ENCODE assay signal across 1 cellular context in the genomic region with DNA sequence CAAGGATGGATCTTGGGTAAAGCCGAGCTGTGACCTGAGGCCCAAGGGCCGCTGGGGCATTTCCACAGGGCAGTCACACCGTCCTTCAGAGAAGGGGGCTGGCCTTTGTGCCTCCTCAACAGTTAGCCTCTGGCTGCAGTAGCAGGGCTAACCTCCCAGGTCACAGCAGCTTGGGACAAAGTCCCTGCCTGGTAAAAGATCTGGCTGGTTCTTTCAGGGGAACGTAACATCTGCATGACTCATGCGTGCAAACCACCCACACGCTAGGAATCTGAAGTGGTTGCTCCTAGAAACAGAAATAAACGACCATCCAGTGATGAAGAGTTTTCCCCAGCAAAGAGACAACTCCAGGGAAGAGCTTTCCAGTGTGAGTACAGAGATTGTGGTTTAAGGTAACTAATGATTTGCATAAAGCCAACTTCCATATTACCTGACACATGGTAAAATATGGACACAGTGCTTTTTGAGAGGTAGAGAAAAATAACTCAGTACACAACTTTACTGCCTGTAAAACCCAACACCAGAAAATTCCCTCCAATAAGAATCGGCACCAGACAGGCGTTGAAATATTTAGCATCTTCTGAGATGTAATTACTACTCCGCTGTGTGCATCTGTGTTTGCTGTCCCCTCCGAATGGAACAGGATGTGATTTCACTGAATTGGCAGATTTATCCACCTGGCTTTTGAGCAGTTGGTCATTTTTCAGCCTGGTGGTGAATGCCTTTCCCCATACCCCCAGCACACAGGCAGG.
A peak's percentile ranks its signal among the peaks of the same experiment; 100 is the strongest.
TF ChIP-seq lines count a peak whose summit lies in the region.

No MANE protein-coding gene starts in this region.

TF ChIP-seq in HEK293, 187 proteins besides CTCF, POLR2A, EP300 and RAD21 (continued from another document and continues in another):
- TF ChIP-seq, protein P1, sequence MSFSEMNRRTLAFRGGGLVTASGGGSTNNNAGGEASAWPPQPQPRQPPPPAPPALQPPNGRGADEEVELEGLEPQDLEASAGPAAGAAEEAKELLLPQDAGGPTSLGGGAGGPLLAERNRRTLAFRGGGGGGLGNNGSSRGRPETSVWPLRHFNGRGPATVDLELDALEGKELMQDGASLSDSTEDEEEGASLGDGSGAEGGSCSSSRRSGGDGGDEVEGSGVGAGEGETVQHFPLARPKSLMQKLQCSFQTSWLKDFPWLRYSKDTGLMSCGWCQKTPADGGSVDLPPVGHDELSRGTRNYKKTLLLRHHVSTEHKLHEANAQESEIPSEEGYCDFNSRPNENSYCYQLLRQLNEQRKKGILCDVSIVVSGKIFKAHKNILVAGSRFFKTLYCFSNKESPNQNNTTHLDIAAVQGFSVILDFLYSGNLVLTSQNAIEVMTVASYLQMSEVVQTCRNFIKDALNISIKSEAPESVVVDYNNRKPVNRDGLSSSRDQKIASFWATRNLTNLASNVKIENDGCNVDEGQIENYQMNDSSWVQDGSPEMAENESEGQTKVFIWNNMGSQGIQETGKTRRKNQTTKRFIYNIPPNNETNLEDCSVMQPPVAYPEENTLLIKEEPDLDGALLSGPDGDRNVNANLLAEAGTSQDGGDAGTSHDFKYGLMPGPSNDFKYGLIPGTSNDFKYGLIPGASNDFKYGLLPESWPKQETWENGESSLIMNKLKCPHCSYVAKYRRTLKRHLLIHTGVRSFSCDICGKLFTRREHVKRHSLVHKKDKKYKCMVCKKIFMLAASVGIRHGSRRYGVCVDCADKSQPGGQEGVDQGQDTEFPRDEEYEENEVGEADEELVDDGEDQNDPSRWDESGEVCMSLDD (tag by site-specific recombination; IDR thresholded peaks at IDR 0.05): no peak
- TF ChIP-seq, protein P2, sequence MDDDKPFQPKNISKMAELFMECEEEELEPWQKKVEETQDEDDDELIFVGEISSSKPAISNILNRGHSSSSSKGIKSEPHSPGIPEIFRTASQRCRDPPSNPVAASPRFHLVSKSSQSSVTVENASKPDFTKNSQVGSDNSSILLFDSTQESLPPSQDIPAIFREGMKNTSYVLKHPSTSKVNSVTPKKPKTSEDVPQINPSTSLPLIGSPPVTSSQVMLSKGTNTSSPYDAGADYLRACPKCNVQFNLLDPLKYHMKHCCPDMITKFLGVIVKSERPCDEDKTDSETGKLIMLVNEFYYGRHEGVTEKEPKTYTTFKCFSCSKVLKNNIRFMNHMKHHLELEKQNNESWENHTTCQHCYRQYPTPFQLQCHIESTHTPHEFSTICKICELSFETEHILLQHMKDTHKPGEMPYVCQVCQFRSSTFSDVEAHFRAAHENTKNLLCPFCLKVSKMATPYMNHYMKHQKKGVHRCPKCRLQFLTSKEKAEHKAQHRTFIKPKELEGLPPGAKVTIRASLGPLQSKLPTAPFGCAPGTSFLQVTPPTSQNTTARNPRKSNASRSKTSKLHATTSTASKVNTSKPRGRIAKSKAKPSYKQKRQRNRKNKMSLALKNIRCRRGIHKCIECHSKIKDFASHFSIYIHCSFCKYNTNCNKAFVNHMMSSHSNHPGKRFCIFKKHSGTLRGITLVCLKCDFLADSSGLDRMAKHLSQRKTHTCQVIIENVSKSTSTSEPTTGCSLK (tag by site-specific recombination; IDR thresholded peaks at IDR 0.05): no peak
- peak; percentile 55; the same call in 1 of the 2 replicates for TF ChIP-seq ZNF600 (tag by site-specific recombination; IDR thresholded peaks at IDR 0.05)
- TF ChIP-seq, protein P3, sequence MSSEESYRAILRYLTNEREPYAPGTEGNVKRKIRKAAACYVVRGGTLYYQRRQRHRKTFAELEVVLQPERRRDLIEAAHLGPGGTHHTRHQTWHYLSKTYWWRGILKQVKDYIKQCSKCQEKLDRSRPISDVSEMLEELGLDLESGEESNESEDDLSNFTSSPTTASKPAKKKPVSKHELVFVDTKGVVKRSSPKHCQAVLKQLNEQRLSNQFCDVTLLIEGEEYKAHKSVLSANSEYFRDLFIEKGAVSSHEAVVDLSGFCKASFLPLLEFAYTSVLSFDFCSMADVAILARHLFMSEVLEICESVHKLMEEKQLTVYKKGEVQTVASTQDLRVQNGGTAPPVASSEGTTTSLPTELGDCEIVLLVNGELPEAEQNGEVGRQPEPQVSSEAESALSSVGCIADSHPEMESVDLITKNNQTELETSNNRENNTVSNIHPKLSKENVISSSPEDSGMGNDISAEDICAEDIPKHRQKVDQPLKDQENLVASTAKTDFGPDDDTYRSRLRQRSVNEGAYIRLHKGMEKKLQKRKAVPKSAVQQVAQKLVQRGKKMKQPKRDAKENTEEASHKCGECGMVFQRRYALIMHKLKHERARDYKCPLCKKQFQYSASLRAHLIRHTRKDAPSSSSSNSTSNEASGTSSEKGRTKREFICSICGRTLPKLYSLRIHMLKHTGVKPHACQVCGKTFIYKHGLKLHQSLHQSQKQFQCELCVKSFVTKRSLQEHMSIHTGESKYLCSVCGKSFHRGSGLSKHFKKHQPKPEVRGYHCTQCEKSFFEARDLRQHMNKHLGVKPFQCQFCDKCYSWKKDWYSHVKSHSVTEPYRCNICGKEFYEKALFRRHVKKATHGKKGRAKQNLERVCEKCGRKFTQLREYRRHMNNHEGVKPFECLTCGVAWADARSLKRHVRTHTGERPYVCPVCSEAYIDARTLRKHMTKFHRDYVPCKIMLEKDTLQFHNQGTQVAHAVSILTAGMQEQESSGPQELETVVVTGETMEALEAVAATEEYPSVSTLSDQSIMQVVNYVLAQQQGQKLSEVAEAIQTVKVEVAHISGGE (tag by site-specific recombination; conservative IDR thresholded peaks at IDR 0.05; ENCODE audit: low read depth): peak; percentile 43; the same call in 1 of the 2 replicates
- TF ChIP-seq ZNF843 (tag by site-specific recombination; IDR thresholded peaks at IDR 0.05): no peak
- peak; percentile 69 for TF ChIP-seq ZNF366 (tag by site-specific recombination; conservative IDR thresholded peaks at IDR 0.05)
- TF ChIP-seq SP2 (tag by site-specific recombination; IDR thresholded peaks at IDR 0.05): no peak
- 0 out of 2 replicates have a peak, but pooled peaks have one; percentile 31 for TF ChIP-seq ZNF660 (tag by site-specific recombination; IDR thresholded peaks at IDR 0.05)
- TF ChIP-seq ZFP41 (tag by site-specific recombination; IDR thresholded peaks at IDR 0.05; ENCODE audit: borderline replicate concordance): no peak
- no peak for TF ChIP-seq KLF1 (tag by site-specific recombination; IDR thresholded peaks at IDR 0.05)
- TF ChIP-seq ZNF837 (tag by site-specific recombination; IDR thresholded peaks at IDR 0.05): no peak
- TF ChIP-seq ZNF777 (tag by site-specific recombination; IDR thresholded peaks at IDR 0.05; ENCODE audit: borderline replicate concordance): no peak
- TF ChIP-seq, protein P4, sequence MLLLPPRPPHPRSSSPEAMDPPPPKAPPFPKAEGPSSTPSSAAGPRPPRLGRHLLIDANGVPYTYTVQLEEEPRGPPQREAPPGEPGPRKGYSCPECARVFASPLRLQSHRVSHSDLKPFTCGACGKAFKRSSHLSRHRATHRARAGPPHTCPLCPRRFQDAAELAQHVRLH (tag by site-specific recombination; IDR thresholded peaks at IDR 0.05): no peak
- TF ChIP-seq ZNF202 (tag by site-specific recombination; IDR thresholded peaks at IDR 0.05; ENCODE audit: borderline replicate concordance): no peak
- TF ChIP-seq ZNF501 (tag by site-specific recombination; IDR thresholded peaks at IDR 0.05): no peak
- TF ChIP-seq MYNN (tag by site-specific recombination; IDR thresholded peaks at IDR 0.05; ENCODE audit: borderline replicate concordance): no peak
- TF ChIP-seq, protein P5, sequence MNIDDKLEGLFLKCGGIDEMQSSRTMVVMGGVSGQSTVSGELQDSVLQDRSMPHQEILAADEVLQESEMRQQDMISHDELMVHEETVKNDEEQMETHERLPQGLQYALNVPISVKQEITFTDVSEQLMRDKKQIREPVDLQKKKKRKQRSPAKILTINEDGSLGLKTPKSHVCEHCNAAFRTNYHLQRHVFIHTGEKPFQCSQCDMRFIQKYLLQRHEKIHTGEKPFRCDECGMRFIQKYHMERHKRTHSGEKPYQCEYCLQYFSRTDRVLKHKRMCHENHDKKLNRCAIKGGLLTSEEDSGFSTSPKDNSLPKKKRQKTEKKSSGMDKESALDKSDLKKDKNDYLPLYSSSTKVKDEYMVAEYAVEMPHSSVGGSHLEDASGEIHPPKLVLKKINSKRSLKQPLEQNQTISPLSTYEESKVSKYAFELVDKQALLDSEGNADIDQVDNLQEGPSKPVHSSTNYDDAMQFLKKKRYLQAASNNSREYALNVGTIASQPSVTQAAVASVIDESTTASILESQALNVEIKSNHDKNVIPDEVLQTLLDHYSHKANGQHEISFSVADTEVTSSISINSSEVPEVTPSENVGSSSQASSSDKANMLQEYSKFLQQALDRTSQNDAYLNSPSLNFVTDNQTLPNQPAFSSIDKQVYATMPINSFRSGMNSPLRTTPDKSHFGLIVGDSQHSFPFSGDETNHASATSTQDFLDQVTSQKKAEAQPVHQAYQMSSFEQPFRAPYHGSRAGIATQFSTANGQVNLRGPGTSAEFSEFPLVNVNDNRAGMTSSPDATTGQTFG (tag by site-specific recombination; IDR thresholded peaks at IDR 0.05; ENCODE audit: borderline replicate concordance): no peak
- TF ChIP-seq GFI1B (tag by site-specific recombination; IDR thresholded peaks at IDR 0.05): no peak
- TF ChIP-seq ZNF132 (tag by site-specific recombination; IDR thresholded peaks at IDR 0.05; ENCODE audit: borderline replicate concordance): no peak
- TF ChIP-seq, protein P6, sequence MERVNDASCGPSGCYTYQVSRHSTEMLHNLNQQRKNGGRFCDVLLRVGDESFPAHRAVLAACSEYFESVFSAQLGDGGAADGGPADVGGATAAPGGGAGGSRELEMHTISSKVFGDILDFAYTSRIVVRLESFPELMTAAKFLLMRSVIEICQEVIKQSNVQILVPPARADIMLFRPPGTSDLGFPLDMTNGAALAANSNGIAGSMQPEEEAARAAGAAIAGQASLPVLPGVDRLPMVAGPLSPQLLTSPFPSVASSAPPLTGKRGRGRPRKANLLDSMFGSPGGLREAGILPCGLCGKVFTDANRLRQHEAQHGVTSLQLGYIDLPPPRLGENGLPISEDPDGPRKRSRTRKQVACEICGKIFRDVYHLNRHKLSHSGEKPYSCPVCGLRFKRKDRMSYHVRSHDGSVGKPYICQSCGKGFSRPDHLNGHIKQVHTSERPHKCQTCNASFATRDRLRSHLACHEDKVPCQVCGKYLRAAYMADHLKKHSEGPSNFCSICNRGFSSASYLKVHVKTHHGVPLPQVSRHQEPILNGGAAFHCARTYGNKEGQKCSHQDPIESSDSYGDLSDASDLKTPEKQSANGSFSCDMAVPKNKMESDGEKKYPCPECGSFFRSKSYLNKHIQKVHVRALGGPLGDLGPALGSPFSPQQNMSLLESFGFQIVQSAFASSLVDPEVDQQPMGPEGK (tag by site-specific recombination; IDR thresholded peaks at IDR 0.05): no peak
- peak; percentile 68 for TF ChIP-seq GLIS1 (tag by site-specific recombination; IDR thresholded peaks at IDR 0.05)
- no peak for TF ChIP-seq REPIN1 (tag by site-specific recombination; IDR thresholded peaks at IDR 0.05; ENCODE audit: low read depth)
- TF ChIP-seq FEZF1 (tag by site-specific recombination; IDR thresholded peaks at IDR 0.05): peak; percentile 35; the same call in 1 of the 2 replicates
- TF ChIP-seq ZBTB7A (tag by site-specific recombination; IDR thresholded peaks at IDR 0.05; ENCODE audit: low read depth): no peak
- no peak for TF ChIP-seq MEIS1 (CRISPR knock-in tag; IDR thresholded peaks at IDR 0.05; ENCODE audit: borderline replicate concordance)
- 0 out of 2 replicates have a peak, but pooled peaks have one; percentile 37 for TF ChIP-seq SCRT2 (tag by site-specific recombination; IDR thresholded peaks at IDR 0.05)
- TF ChIP-seq ZNF416 (tag by site-specific recombination; IDR thresholded peaks at IDR 0.05): no peak
- TF ChIP-seq ZNF354C (tag by site-specific recombination; IDR thresholded peaks at IDR 0.05; ENCODE audit: borderline replicate concordance, low read depth): no peak
- TF ChIP-seq, protein P7, sequence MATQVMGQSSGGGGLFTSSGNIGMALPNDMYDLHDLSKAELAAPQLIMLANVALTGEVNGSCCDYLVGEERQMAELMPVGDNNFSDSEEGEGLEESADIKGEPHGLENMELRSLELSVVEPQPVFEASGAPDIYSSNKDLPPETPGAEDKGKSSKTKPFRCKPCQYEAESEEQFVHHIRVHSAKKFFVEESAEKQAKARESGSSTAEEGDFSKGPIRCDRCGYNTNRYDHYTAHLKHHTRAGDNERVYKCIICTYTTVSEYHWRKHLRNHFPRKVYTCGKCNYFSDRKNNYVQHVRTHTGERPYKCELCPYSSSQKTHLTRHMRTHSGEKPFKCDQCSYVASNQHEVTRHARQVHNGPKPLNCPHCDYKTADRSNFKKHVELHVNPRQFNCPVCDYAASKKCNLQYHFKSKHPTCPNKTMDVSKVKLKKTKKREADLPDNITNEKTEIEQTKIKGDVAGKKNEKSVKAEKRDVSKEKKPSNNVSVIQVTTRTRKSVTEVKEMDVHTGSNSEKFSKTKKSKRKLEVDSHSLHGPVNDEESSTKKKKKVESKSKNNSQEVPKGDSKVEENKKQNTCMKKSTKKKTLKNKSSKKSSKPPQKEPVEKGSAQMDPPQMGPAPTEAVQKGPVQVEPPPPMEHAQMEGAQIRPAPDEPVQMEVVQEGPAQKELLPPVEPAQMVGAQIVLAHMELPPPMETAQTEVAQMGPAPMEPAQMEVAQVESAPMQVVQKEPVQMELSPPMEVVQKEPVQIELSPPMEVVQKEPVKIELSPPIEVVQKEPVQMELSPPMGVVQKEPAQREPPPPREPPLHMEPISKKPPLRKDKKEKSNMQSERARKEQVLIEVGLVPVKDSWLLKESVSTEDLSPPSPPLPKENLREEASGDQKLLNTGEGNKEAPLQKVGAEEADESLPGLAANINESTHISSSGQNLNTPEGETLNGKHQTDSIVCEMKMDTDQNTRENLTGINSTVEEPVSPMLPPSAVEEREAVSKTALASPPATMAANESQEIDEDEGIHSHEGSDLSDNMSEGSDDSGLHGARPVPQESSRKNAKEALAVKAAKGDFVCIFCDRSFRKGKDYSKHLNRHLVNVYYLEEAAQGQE (tag by site-specific recombination; IDR thresholded peaks at IDR 0.05): no peak
- peak; percentile 30 for TF ChIP-seq ZNF335 (tag by site-specific recombination; conservative IDR thresholded peaks at IDR 0.05)
- no peak for TF ChIP-seq ZNF664 (tag by site-specific recombination; IDR thresholded peaks at IDR 0.05)
- TF ChIP-seq SALL2 (tag by site-specific recombination; IDR thresholded peaks at IDR 0.05; ENCODE audit: borderline replicate concordance): no peak
- TF ChIP-seq ZSCAN30 (tag by site-specific recombination; IDR thresholded peaks at IDR 0.05): no peak
- no peak for TF ChIP-seq ZNF311 (tag by site-specific recombination; IDR thresholded peaks at IDR 0.05; ENCODE audit: borderline replicate concordance)
- TF ChIP-seq, protein P8, sequence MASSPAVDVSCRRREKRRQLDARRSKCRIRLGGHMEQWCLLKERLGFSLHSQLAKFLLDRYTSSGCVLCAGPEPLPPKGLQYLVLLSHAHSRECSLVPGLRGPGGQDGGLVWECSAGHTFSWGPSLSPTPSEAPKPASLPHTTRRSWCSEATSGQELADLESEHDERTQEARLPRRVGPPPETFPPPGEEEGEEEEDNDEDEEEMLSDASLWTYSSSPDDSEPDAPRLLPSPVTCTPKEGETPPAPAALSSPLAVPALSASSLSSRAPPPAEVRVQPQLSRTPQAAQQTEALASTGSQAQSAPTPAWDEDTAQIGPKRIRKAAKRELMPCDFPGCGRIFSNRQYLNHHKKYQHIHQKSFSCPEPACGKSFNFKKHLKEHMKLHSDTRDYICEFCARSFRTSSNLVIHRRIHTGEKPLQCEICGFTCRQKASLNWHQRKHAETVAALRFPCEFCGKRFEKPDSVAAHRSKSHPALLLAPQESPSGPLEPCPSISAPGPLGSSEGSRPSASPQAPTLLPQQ (tag by site-specific recombination; IDR thresholded peaks at IDR 0.05): no peak
- TF ChIP-seq ZBTB8A (tag by site-specific recombination; IDR thresholded peaks at IDR 0.05): no peak
- no peak for TF ChIP-seq RBAK (tag by site-specific recombination; IDR thresholded peaks at IDR 0.05)
- TF ChIP-seq ZNF544 (tag by site-specific recombination; IDR thresholded peaks at IDR 0.05): no peak
- TF ChIP-seq WT1 (tag by site-specific recombination; IDR thresholded peaks at IDR 0.05): no peak
- peak; percentile 68 for TF ChIP-seq ZFHX2 (tag by site-specific recombination; conservative IDR thresholded peaks at IDR 0.05)
- no peak for TF ChIP-seq ZNF10 (tag by site-specific recombination; IDR thresholded peaks at IDR 0.05)
